9 cellular contexts compared by ENCODE assay signal in the genomic region with DNA sequence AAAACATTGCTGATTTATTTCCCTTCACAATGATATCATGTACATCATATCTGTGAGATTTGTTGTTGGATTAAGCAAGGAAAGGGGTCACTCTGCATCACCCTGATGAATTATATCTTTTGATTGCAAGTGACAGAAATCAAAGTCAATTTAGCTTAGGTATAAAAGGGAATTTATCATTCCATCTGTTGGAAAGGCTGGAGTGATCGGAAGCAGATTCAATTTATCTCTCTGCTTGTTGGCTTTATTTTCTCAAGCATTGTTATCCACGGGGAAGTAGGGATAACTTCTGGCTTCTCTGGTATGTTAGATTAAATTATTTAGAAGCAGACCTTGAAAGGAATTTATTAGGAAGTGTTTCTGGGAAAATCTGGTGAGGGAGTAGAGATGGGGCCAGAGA.
"Had no signal": no experiment of that assay in that cellular context is flagged by ENCODE, and none has a peak within 500 bp of the region (broad histone marks: within the 10 kb centered on the region; RNA-seq: fewer than 3 reads in every experiment).

No MANE protein-coding gene starts in this region.

- H3K4me3 Mint-ChIP-seq: GM23338, H9, HFFc6 had no signal

- H3K9me3 Mint-ChIP-seq: GM23338 had no signal

- ATAC-seq: GM23338, HCT116 had no signal

- H3K9ac ChIP-seq: GM23248 had no signal

- DNase-seq: GM23248, GOT3, H7, H9, HCEC 1CT, HFFc6 had no signal

- H3K27ac Mint-ChIP-seq: GM23338, HFFc6 had no signal

- H3K27ac ChIP-seq: GM23248 had no signal

- H3K4me3 ChIP-seq: GM23248, GM23338, HAP-1 had no signal

- H3K4me1 Mint-ChIP-seq: GM23338, H9 had no signal

- H2AFZ ChIP-seq: GM23248, GM23338 had no signal

- H3K4me2 ChIP-seq: GM23338 had no signal

- H3K4me1 ChIP-seq: HAP-1 had no signal

- H3K9me3 ChIP-seq: HAP-1 had no signal

- H3K36me3 ChIP-seq: HAP-1 had no signal
